ENCODE assay signal across 8 cellular contexts in genomic region chr17:4945176-4945943, GRCh38. TPM values are rescaled to one million over a fixed set of nuclear protein-coding genes. Genes with fewer than 3 reads are reported as not detected.
DNase-seq lines count a peak whose midpoint lies in the region; ATAC-seq, FAIRE-seq and TF ChIP-seq lines count a peak whose summit lies in the region.

No MANE protein-coding gene starts in this region.

- no peaks in the 10 kb centered on the region for H3K9me3 Mint-ChIP-seq in T-helper 2 cell treated with Interferon-gamma antibody and Interleukin-4, amounts not matched to agents 5 μg/mL and 100 μg/mL, for 36 hours
- no peaks in the 10 kb centered on the region for H3K9me3 Mint-ChIP-seq in astrocyte (ENCODE audit: unreplicated experiment)

- H3K9me3 ChIP-seq in astrocyte (ENCODE audit: insufficient read depth, low read depth, low read length) = no peaks in the 10 kb centered on the region

- H3K27me3 Mint-ChIP-seq in T-helper 2 cell treated with Interferon-gamma antibody and Interleukin-4, amounts not matched to agents 5 μg/mL and 100 μg/mL, for 36 hours (ENCODE audit: low read depth) = no peaks in the 10 kb centered on the region
- no peaks in the 10 kb centered on the region for H3K27me3 Mint-ChIP-seq in astrocyte (ENCODE audit: low read depth, unreplicated experiment)

- H4K20me1 ChIP-seq in astrocyte (ENCODE audit: insufficient read depth, low read length) = peaks cover 60% of the 10 kb centered on the region

- FAIRE-seq in astrocyte (lab: Jason Lieb, UNC) = peak; percentile 64

- H3K4me3 Mint-ChIP-seq in T-helper 2 cell treated with Interferon-gamma antibody and Interleukin-4, amounts not matched to agents 5 μg/mL and 100 μg/mL, for 36 hours = peak overlapping the region; percentile 96
- peak overlapping the region; percentile 98 for H3K4me3 Mint-ChIP-seq in astrocyte (ENCODE audit: unreplicated experiment)

- peak overlapping the region; percentile 89 for H3K27ac ChIP-seq in astrocyte (ENCODE audit: low read depth, low read length)

- peak overlapping the region; percentile 82 for H3K4me3 ChIP-seq in astrocyte (ENCODE audit: insufficient read depth, low read depth, low read length)

- no peak overlapping the region for H2AFZ ChIP-seq in astrocyte (ENCODE audit: low read depth, low read length)

- peaks cover 69% of the 10 kb centered on the region for H3K36me3 Mint-ChIP-seq in T-helper 2 cell treated with Interferon-gamma antibody and Interleukin-4, amounts not matched to agents 5 μg/mL and 100 μg/mL, for 36 hours (ENCODE audit: low read depth)
- peaks cover 25% of the 10 kb centered on the region for H3K36me3 Mint-ChIP-seq in astrocyte (ENCODE audit: low read depth, unreplicated experiment)

- peaks cover 35% of the 10 kb centered on the region for H3K4me1 ChIP-seq in astrocyte (ENCODE audit: insufficient read depth, low read length)

- peak overlapping the region; percentile 93 for H3K9ac ChIP-seq in astrocyte (ENCODE audit: low read length)

- peaks cover 43% of the 10 kb centered on the region for H3K4me1 Mint-ChIP-seq in T-helper 2 cell treated with Interferon-gamma antibody and Interleukin-4, amounts not matched to agents 5 μg/mL and 100 μg/mL, for 36 hours (ENCODE audit: low read depth)
- H3K4me1 Mint-ChIP-seq in astrocyte (ENCODE audit: low read depth, unreplicated experiment) = peaks cover 33% of the 10 kb centered on the region

- no peak for TF ChIP-seq CTCF in astrocyte (IDR thresholded peaks at IDR 0.05; ENCODE audit: insufficient read depth, low read depth, low read length)

- H3K36me3 ChIP-seq in astrocyte (ENCODE audit: insufficient read depth, low read length) = peaks cover 37% of the 10 kb centered on the region

- no peaks in the 10 kb centered on the region for H3K27me3 ChIP-seq in astrocyte (ENCODE audit: insufficient read depth, low read length)

- peak; percentile 30 for ATAC-seq in HG03378 (IDR thresholded peaks at IDR 0.05; ENCODE audit: unreplicated experiment)
- ATAC-seq in HG02973 (IDR thresholded peaks at IDR 0.05; ENCODE audit: unreplicated experiment) = no peak
- no peak for ATAC-seq in GM19455 (IDR thresholded peaks at IDR 0.05; ENCODE audit: unreplicated experiment)

- H3K4me2 ChIP-seq in astrocyte (ENCODE audit: low read length) = peak overlapping the region; percentile 99

- H3K79me2 ChIP-seq in astrocyte (ENCODE audit: insufficient read depth, low read length) = peaks cover 79% of the 10 kb centered on the region

- DNase-seq in COLO668 (lab: John Stamatoyannopoulos, UW; ENCODE audit: unreplicated experiment) = peak; percentile 49
- DNase-seq in T-helper 2 cell treated with Interferon-gamma antibody and Interleukin-4, amounts not matched to agents 5 μg/mL and 100 μg/mL, for 36 hours (ENCODE audit: low spot score) = peak; percentile 88
- peak; percentile 86 for DNase-seq in astrocyte (ENCODE audit: low read depth)
- DNase-seq in inferior parietal cortex (ENCODE audit: extremely low spot score) = peak; percentile 47
- peak; percentile 72 to 77 for DNase-seq in stimulated activated CD4-positive, alpha-beta T cell treated with anti-CD3 and anti-CD28 coated beads, Interleukin-1b, Interleukin-23, amount 100 ng/mL, for 4 hours (ENCODE audit: low read depth in 2 of 2)

- peak overlapping the region; percentile 96 for H3K27ac Mint-ChIP-seq in T-helper 2 cell treated with Interferon-gamma antibody and Interleukin-4, amounts not matched to agents 5 μg/mL and 100 μg/mL, for 36 hours
- H3K27ac Mint-ChIP-seq in astrocyte (ENCODE audit: unreplicated experiment) = peak overlapping the region; percentile 96

RNA-seq across cellular contexts. Expression of gene PFN1, which starts 3.0 kb away (rescaled TPM):
- total RNA-seq in astrocyte = 1,246 and 1,346 TPM in 2 replicates

RNA-seq across cellular contexts. Expression of gene RNF167, which starts 5.3 kb away (rescaled TPM):
- total RNA-seq in astrocyte = 88.0 and 89.7 TPM in 2 replicates

RNA-seq across cellular contexts. Expression of gene SLC25A11, which starts 5.5 kb away (rescaled TPM):
- 36.8 and 43.0 TPM in 2 replicates for total RNA-seq in astrocyte

RNA-seq across cellular contexts. Expression of gene ENO3, which starts 5.6 kb away (rescaled TPM):
- total RNA-seq in astrocyte = 12.7 and 20.4 TPM in 2 replicates

RNA-seq across cellular contexts. Expression of gene GP1BA, which starts 13.3 kb away (rescaled TPM):
- 0.09 TPM in 1 of 2 replicates, not detected in the other for total RNA-seq in astrocyte
